Comparison of ENCODE assay signal across 17 cellular contexts in the genomic region with DNA sequence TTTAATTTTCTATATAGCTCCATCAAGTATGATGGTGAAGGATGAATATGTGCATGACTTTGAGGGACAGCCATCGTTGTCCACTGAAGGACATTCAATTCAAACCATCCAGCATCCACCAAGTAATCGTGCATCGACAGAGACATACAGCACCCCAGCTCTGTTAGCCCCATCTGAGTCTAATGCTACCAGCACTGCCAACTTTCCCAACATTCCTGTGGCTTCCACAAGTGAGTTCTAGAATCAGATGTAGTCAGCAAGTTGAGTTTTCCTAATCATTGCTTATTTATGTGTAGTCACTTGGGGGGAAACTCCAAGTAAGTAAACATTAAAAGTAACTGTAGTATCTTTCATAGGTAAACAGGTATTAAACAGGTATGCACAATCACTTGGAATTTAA. TPM values are rescaled to one million over a fixed set of nuclear protein-coding genes. Genes with fewer than 3 reads are reported as not detected.
A peak's percentile ranks its signal among the peaks of the same experiment; 100 is the strongest.
DNase-seq lines count a peak whose midpoint lies in the region; TF ChIP-seq lines count a peak whose summit lies in the region.
"Had no signal": no experiment of that assay in that cellular context is flagged by ENCODE, and none has a peak within 500 bp of the region (broad histone marks: within the 10 kb centered on the region; RNA-seq: fewer than 3 reads in every experiment).

No MANE protein-coding gene starts in this region.

- no peak overlapping the region for H3K4me3 Mint-ChIP-seq in HFFc6
- no peak overlapping the region for H3K4me3 Mint-ChIP-seq in MCF 10A (ENCODE audit: unreplicated experiment)
- H3K4me3 Mint-ChIP-seq: CD8-positive, alpha-beta memory T cell had no signal

- H4K20me1 ChIP-seq in osteoblast (ENCODE audit: insufficient read depth, low read length) (peaks cover 13% of the 10 kb centered on the region), mammary epithelial cell (ENCODE audit: insufficient read depth, low read length) (no peaks in the 10 kb centered on the region)

- H3K27me3 ChIP-seq in osteoblast (ENCODE audit: insufficient read depth, low read length) (no peaks in the 10 kb centered on the region), mammary epithelial cell (ENCODE audit: insufficient read depth, low read length) (no peaks in the 10 kb centered on the region)
- H3K27me3 ChIP-seq: BLaER1 had no signal

- H3K36me3 ChIP-seq in osteoblast (ENCODE audit: insufficient read depth, low read length) (peaks cover 40% of the 10 kb centered on the region), mammary epithelial cell (ENCODE audit: insufficient read depth, low read length) (peaks cover 9% of the 10 kb centered on the region)

- CTCF ChIA-PET in MCF 10A (lab: Yijun Ruan, JAX) (interaction anchor here (0.6 to 1.8 kb wide), 5 partner anchors 10 to 234 kb away, joined by 3 to 12 read pairs (median 4); a partner anchor contains a TSS), mammary epithelial cell (lab: Charles Lee; ENCODE audit: low non-redundant PET) (no interaction called here)

- intact Hi-C loops in posterior vena cava (cut with DNase I): no loop called here
- intact Hi-C loops in MCF 10A (cut with micrococcal nuclease): loop anchor here (5.0 kb wide), 2 partner anchors 82 to 177 kb away; a partner anchor contains a TSS
- intact Hi-C loops in mammary epithelial cell (cut with micrococcal nuclease): loop anchor here (5.0 kb wide), 1 partner anchor 177 kb away; a partner anchor contains a TSS

- in situ Hi-C loops in astrocyte of the spinal cord (cut with HindIII; ENCODE audit: low sequenced_read_pairs): no loop called here
- in situ Hi-C loops in mammary epithelial cell (cut with MboI; ENCODE audit: low sequenced_read_pairs in 2 of 2): loop anchor here in 1 of 2 donors (5.0 to 25.0 kb wide), 2 partner anchors 237 to 542 kb away; no protein-coding TSS in a partner anchor

- H3K4me3 ChIP-seq in AG10803 (ENCODE audit: low read length) (no peak overlapping the region), astrocyte of the spinal cord (ENCODE audit: low read depth, low read length) (no peak overlapping the region), osteoblast (ENCODE audit: insufficient read depth, low read length) (no peak overlapping the region), mammary epithelial cell (replicated peaks in 1 of 3; ENCODE audit: insufficient read depth in 1 of 3, low read depth in 2 of 3, low read length in 3 of 3) (no peak overlapping the region)
- H3K4me3 ChIP-seq: BLaER1, GM12878 had no signal

- TF ChIP-seq CTCF in AG10803 (conservative IDR thresholded peaks at IDR 0.05; ENCODE audit: low read length): no peak
- TF ChIP-seq CTCF in HFFc6 (IDR thresholded peaks at IDR 0.05): no peak
- TF ChIP-seq CTCF in astrocyte of the spinal cord (IDR thresholded peaks at IDR 0.05; ENCODE audit: low read depth, low read length): no peak
- no peak for TF ChIP-seq CTCF in osteoblast (IDR thresholded peaks at IDR 0.05; ENCODE audit: extremely low read depth, low read depth, low read length)
- no peak for TF ChIP-seq CTCF in MCF 10A (IDR thresholded peaks at IDR 0.05; ENCODE audit: unreplicated experiment)
- no peak for TF ChIP-seq CTCF in mammary epithelial cell (conservative IDR thresholded peaks at IDR 0.05 in 1 of 2, IDR thresholded peaks at IDR 0.05 in 1 of 2; ENCODE audit: extremely low read depth in 1 of 2, insufficient read depth in 1 of 2, low read depth in 1 of 2, low read length in 2 of 2)

- H3K9me3 Mint-ChIP-seq in HFFc6 (no peaks in the 10 kb centered on the region), MCF 10A (ENCODE audit: unreplicated experiment) (no peaks in the 10 kb centered on the region)
- H3K9me3 Mint-ChIP-seq: CD8-positive, alpha-beta memory T cell had no signal

- no peaks in the 10 kb centered on the region for H3K4me1 ChIP-seq in osteoblast (ENCODE audit: insufficient read depth, low read length)
- H3K4me1 ChIP-seq in mammary epithelial cell (ENCODE audit: insufficient read depth, low read length): no peaks in the 10 kb centered on the region

- no TSS peak for BruUV-seq in MCF 10A (replicated peaks; lab: Mats Ljungman, UMichigan)
- no TSS peak for BruUV-seq in mammary epithelial cell (replicated peaks; lab: Mats Ljungman, UMichigan)

- no peak overlapping the region for H3K9ac ChIP-seq in mammary epithelial cell (ENCODE audit: insufficient read depth, low read length)
- H3K9ac ChIP-seq: BLaER1 had no signal

- H3K27me3 Mint-ChIP-seq in HFFc6 (ENCODE audit: insufficient read depth): no peaks in the 10 kb centered on the region
- no peaks in the 10 kb centered on the region for H3K27me3 Mint-ChIP-seq in MCF 10A (ENCODE audit: insufficient read depth, unreplicated experiment)
- H3K27me3 Mint-ChIP-seq: CD8-positive, alpha-beta memory T cell had no signal

- H3K27ac ChIP-seq in osteoblast (ENCODE audit: low read depth, low read length) (no peak overlapping the region), mammary epithelial cell (ENCODE audit: insufficient read depth, low read depth, low read length) (no peak overlapping the region)
- H3K27ac ChIP-seq: BLaER1 had no signal

- peaks cover 13% of the 10 kb centered on the region for H3K4me1 Mint-ChIP-seq in HFFc6 (ENCODE audit: low read depth)
- peaks cover 4% of the 10 kb centered on the region for H3K4me1 Mint-ChIP-seq in MCF 10A (ENCODE audit: insufficient read depth, unreplicated experiment)

- H3K79me2 ChIP-seq in osteoblast (ENCODE audit: insufficient read depth, low read length) (peaks cover 62% of the 10 kb centered on the region), mammary epithelial cell (ENCODE audit: insufficient read depth, low read length) (peaks cover 27% of the 10 kb centered on the region)

- H3K36me3 Mint-ChIP-seq in HFFc6 (ENCODE audit: low read depth): peaks cover 10% of the 10 kb centered on the region
- peaks cover 55% of the 10 kb centered on the region for H3K36me3 Mint-ChIP-seq in MCF 10A (ENCODE audit: insufficient read depth, unreplicated experiment)

- DNase-seq in AG10803 (ENCODE audit: low read depth) (peak; percentile 64), HFFc6 (peak; percentile 36), astrocyte of the spinal cord (ENCODE audit: low read depth, low spot score) (peak; percentile 26), osteoblast (ENCODE audit: insufficient read length, low spot score, missing footprints) (peak; percentile 37), posterior vena cava (ENCODE audit: low spot score) (no peak), MCF 10A (ENCODE audit: unreplicated experiment) (no peak), mammary epithelial cell (no peak)
- DNase-seq: CD8-positive, alpha-beta memory T cell; DMS 273 treated with DMSO at 0.1 percent for 48 hours; NCI-H1048; NCI-H146; NCI-H2081 treated with DMSO at 0.1 percent for 48 hours; NCI-H2227 treated with DMSO at 0.1 percent for 48 hours; NCI-H526 treated with DMSO at 0.1 percent for 48 hours; NK-92 treated with Interleukin-12 subunit alpha and Interleukin-12 subunit beta, amount 100 ng/mL, for 24 hours had no signal

- dilution Hi-C loops in mammary epithelial cell (cut with HindIII; ENCODE audit: low sequenced_read_pairs): no loop called here

- H2AFZ ChIP-seq in osteoblast (ENCODE audit: low read length): no peak overlapping the region
- no peak overlapping the region for H2AFZ ChIP-seq in mammary epithelial cell (ENCODE audit: low read depth, low read length)

- 100% methylated on average over 3 of the region's 3 CpGs for WGBS in mammary epithelial cell (ENCODE audit: low coverage, missing lambda C conversion rate)

- H3K9me3 ChIP-seq in osteoblast (ENCODE audit: low read depth, low read length): no peaks in the 10 kb centered on the region
- H3K9me3 ChIP-seq in mammary epithelial cell (replicated peaks; ENCODE audit: insufficient read depth, low read length): no peaks in the 10 kb centered on the region
- H3K9me3 ChIP-seq: BLaER1 had no signal

- H3K4me2 ChIP-seq in osteoblast (ENCODE audit: insufficient read depth, low read length) (no peak overlapping the region), mammary epithelial cell (ENCODE audit: insufficient read depth, low read depth, low read length) (no peak overlapping the region)
- H3K4me2 ChIP-seq: BLaER1 had no signal

- POLR2A ChIA-PET in MCF 10A (lab: Yijun Ruan, JAX): interaction anchor here (0.5 to 4.9 kb wide), 6 partner anchors 8 to 118 kb away, joined by 3 to 42 read pairs (median 4); a partner anchor contains a TSS

- no peak overlapping the region for H3K27ac Mint-ChIP-seq in HFFc6
- H3K27ac Mint-ChIP-seq in MCF 10A (ENCODE audit: low read depth, unreplicated experiment): no peak overlapping the region

RNA-seq across cellular contexts. Expression of a gene that starts 24.8 kb away (rescaled TPM):
- total RNA-seq in HFFc6 (2021; fragmentation: NEBNext Ultra II Directional; extraction: Animal tissue kit (Norgen Biotek cat#: 25700)): 10 to 100 TPM; 77.2 to 97.9 (median 84.0) TPM
- total RNA-seq in osteoblast: 121 and 128 TPM in 2 replicates
- total RNA-seq in posterior vena cava: 100 to 1,000 TPM; 104 to 122 TPM
- 75.8 and 84.4 TPM in 2 replicates for total RNA-seq in MCF 10A (2022)
- 100 to 1,000 TPM in 1 of 2 donors, 10 to 100 TPM in 1; 70.6 to 111 TPM for total RNA-seq in mammary epithelial cell
- polyA plus RNA-seq in mammary epithelial cell: 60.6 TPM
- 60.5 TPM for polyA minus RNA-seq in mammary epithelial cell

Comparison
In these comparisons a context has a peak if more than half of its experiments do, and no peak if none do; other contexts are left out.
1. DNase-seq: peak in AG10803 (single experiment), HFFc6 (single experiment), astrocyte of the spinal cord (single experiment) and osteoblast (single experiment); none in posterior vena cava (single experiment), MCF 10A (single experiment) and mammary epithelial cell (single experiment).
2. intact Hi-C loops: an anchor here in MCF 10A (5.0 kb wide) and mammary epithelial cell (5.0 kb wide); none called in posterior vena cava.